Comparison of ENCODE assay signal across 15 cellular contexts in the genomic region with DNA sequence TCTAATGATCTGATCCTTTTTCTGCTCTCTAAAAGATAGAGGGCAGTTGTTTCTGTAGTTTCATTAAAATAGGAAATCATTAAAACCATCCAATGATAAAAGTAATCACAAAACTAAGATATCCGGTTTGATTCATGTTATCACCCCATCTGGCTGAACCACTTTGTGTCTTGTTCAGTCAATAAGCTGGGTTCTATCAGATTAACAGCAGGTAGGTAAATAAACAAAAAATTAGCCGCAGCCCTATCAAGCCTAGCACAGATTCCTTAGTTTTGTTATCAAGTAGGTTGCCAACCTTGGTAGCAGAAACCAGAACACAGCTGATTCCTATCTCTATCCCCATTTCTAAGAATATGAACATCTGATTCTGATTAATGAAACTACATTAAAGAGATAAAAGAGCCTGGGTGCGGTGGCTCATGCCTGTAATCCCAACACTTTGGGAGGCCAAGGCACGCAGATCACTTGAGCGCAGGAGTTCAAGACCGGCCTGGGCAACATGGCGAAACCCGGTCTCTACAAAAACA. TPM values are rescaled to one million over a fixed set of nuclear protein-coding genes. Genes with fewer than 3 reads are reported as not detected.
A peak's percentile ranks its signal among the peaks of the same experiment; 100 is the strongest.
DNase-seq lines count a peak whose midpoint lies in the region; FAIRE-seq and TF ChIP-seq lines count a peak whose summit lies in the region.
"Had no signal": no experiment of that assay in that cellular context is flagged by ENCODE, and none has a peak within 500 bp of the region (broad histone marks: within the 10 kb centered on the region; RNA-seq: fewer than 3 reads in every experiment).

No MANE protein-coding gene starts in this region.

- H3K36me3 ChIP-seq in SK-N-SH (replicated peaks in 1 of 2; ENCODE audit: control insufficient read depth in 1 of 2, insufficient read depth in 2 of 2, low read length in 1 of 2), result peaks cover 38 to 57% of the 10 kb centered on the region in 2 experiments
- peaks cover 0 to 4% of the 10 kb centered on the region in 2 experiments for H3K36me3 ChIP-seq in endothelial cell of umbilical vein (ENCODE audit: control insufficient read depth in 2 of 2, extremely low read depth in 1 of 2, insufficient read depth in 2 of 2, low read length in 2 of 2)
- no peaks in the 10 kb centered on the region for H3K36me3 ChIP-seq in breast epithelium

- no peaks in the 10 kb centered on the region for H3K9me3 ChIP-seq in SK-N-SH
- H3K9me3 ChIP-seq in endothelial cell of umbilical vein (replicated peaks; ENCODE audit: control insufficient read depth, insufficient read depth, low read length), result no peaks in the 10 kb centered on the region
- H3K9me3 ChIP-seq in breast epithelium, result no peaks in the 10 kb centered on the region
- H3K9me3 ChIP-seq: BLaER1, HAP-1 had no signal

- no peak overlapping the region for H3K4me2 ChIP-seq in SK-N-SH
- H3K4me2 ChIP-seq in endothelial cell of umbilical vein (ENCODE audit: insufficient read depth, low read length), result no peak overlapping the region
- H3K4me2 ChIP-seq: BLaER1 had no signal

- H3K9me1 ChIP-seq in endothelial cell of umbilical vein (replicated peaks; ENCODE audit: control insufficient read depth, extremely low read depth, insufficient read depth, low read length), result no peaks in the 10 kb centered on the region

- no peak overlapping the region for H2AFZ ChIP-seq in SK-N-SH (ENCODE audit: low read depth)
- H2AFZ ChIP-seq in endothelial cell of umbilical vein (ENCODE audit: low read depth, low read length), result no peak overlapping the region

- H3K27me3 ChIP-seq in SK-N-SH (ENCODE audit: insufficient read depth) (no peaks in the 10 kb centered on the region), endothelial cell of umbilical vein (ENCODE audit: control insufficient read depth in 2 of 2, insufficient read depth in 2 of 2, low read length in 2 of 2) (no peaks in the 10 kb centered on the region), dorsolateral prefrontal cortex (peaks cover 0 to 63% (median 14%) of the 10 kb centered on the region in 45 donors), breast epithelium (peaks cover 0 to 16% of the 10 kb centered on the region in 2 donors)

- WGBS in SK-N-SH (ENCODE audit: low lambda C conversion rate), result 72% methylated on average over 8 of the region's 8 CpGs

- H3K4me1 ChIP-seq in SK-N-SH (ENCODE audit: control insufficient read depth in 1 of 2, insufficient read depth in 2 of 2, low read depth in 1 of 2, low read length in 1 of 2), result peaks cover 0 to 2% of the 10 kb centered on the region in 2 experiments; a peak in 2 of 4 replicates
- H3K4me1 ChIP-seq in endothelial cell of umbilical vein (ENCODE audit: control insufficient read depth, extremely low read depth, insufficient read depth, low read length), result no peaks in the 10 kb centered on the region
- H3K4me1 ChIP-seq in breast epithelium, result no peaks in the 10 kb centered on the region
- H3K4me1 ChIP-seq: BLaER1, HAP-1 had no signal

- H3K79me2 ChIP-seq in SK-N-SH (ENCODE audit: insufficient read depth) (no peaks in the 10 kb centered on the region), endothelial cell of umbilical vein (ENCODE audit: control insufficient read depth, insufficient read depth, low read length) (no peaks in the 10 kb centered on the region)

- H3K4me3 ChIP-seq in SK-N-SH (ENCODE audit: low read depth in 2 of 2, low read length in 1 of 2) (no peak overlapping the region), endothelial cell of umbilical vein (replicated peaks in 1 of 3; ENCODE audit: insufficient read depth in 1 of 3, low read depth in 1 of 3, low read length in 3 of 3) (no peak overlapping the region), dorsolateral prefrontal cortex (no peak overlapping the region), breast epithelium (no peak overlapping the region)
- H3K4me3 ChIP-seq: BLaER1, GM12878, HAP-1 had no signal

- H3K9ac ChIP-seq in SK-N-SH, result no peak overlapping the region
- no peak overlapping the region for H3K9ac ChIP-seq in endothelial cell of umbilical vein (replicated peaks; ENCODE audit: extremely low read depth, insufficient read depth, low read length)
- H3K9ac ChIP-seq: BLaER1 had no signal

- peak; percentile 15 for DNase-seq in NCI-H82 (lab: John Stamatoyannopoulos, UW)
- DNase-seq in NCI-H82 treated with DMSO at 0.1 percent for 48 hours (lab: John Stamatoyannopoulos, UW; ENCODE audit: unreplicated experiment), result no peak
- peak; percentile 36 for DNase-seq in SK-N-SH
- DNase-seq in endothelial cell of umbilical vein (ENCODE audit: low read depth, low spot score), result no peak
- no peak for DNase-seq in dorsolateral prefrontal cortex
- DNase-seq in breast epithelium (ENCODE audit: low spot score in 2 of 2), result no peak
- no peak for DNase-seq in NCI-H1417 treated with DMSO at 0.1 percent for 48 hours (lab: John Stamatoyannopoulos, UW)
- DNase-seq: Calu3; CD8-positive, alpha-beta T cell; DMS79 treated with DMSO at 0.1 percent for 48 hours had no signal

- peaks cover 19% of the 10 kb centered on the region for H3F3A ChIP-seq in SK-N-SH (replicated peaks; ENCODE audit: insufficient read depth)

- BruUV-seq in endothelial cell of umbilical vein (replicated peaks; lab: Mats Ljungman, UMichigan), result no TSS peak

- TF ChIP-seq POLR2A in endothelial cell of umbilical vein (IDR thresholded peaks at IDR 0.05; ENCODE audit: low read depth, low read length), result no peak
- TF ChIP-seq POLR2A in breast epithelium (IDR thresholded peaks at IDR 0.05), result no peak

- intact Hi-C loops in endothelial cell of umbilical vein (cut with micrococcal nuclease) (no loop called here), dorsolateral prefrontal cortex (cut with DNase I) (no loop called here), breast epithelium (cut with DNase I; ENCODE audit: low total_unique reads) (no loop called here)

- no peak for TF ChIP-seq CTCF in SK-N-SH (IDR thresholded peaks at IDR 0.05)
- TF ChIP-seq CTCF in endothelial cell of umbilical vein (IDR thresholded peaks at IDR 0.05; ENCODE audit: extremely low read depth in 1 of 2, insufficient read depth in 1 of 2, low read depth in 1 of 2, low read length in 2 of 2), result no peak
- no peak for TF ChIP-seq CTCF in dorsolateral prefrontal cortex (IDR thresholded peaks at IDR 0.05 in 54 of 56, conservative IDR thresholded peaks at IDR 0.05 in 2 of 56; ENCODE audit: low read depth in 1 of 56, partially characterized antibody in 56 of 56)
- no peak for TF ChIP-seq CTCF in breast epithelium (IDR thresholded peaks at IDR 0.05)

- POLR2A ChIA-PET in SK-N-SH (lab: Yijun Ruan, JAX), result no interaction called here
- POLR2A ChIA-PET in endothelial cell of umbilical vein (lab: Charles Lee), result no interaction called here

- CTCF ChIA-PET in SK-N-SH (lab: Yijun Ruan, JAX) (interaction anchor here (0.7 to 1.0 kb wide), 2 partner anchors 13 to 870 kb away, joined by 3 to 4 read pairs; no protein-coding TSS in a partner anchor), endothelial cell of umbilical vein (lab: Charles Lee) (no interaction called here)

- TF ChIP-seq RAD21 in SK-N-SH (IDR thresholded peaks at IDR 0.05; ENCODE audit: low read length), result no peak

- peak; percentile 54 for FAIRE-seq in endothelial cell of umbilical vein (lab: Jason Lieb, UNC)
- FAIRE-seq: GM12878, H1 had no signal

- dilution Hi-C loops in endothelial cell of umbilical vein (cut with MboI; ENCODE audit: extremely low pct_ligation_motif_present, low sequenced_read_pairs), result no loop called here

- H4K20me1 ChIP-seq in SK-N-SH (ENCODE audit: insufficient read depth) (no peaks in the 10 kb centered on the region), endothelial cell of umbilical vein (replicated peaks; ENCODE audit: control insufficient read depth, extremely low read depth, insufficient read depth, low read length) (no peaks in the 10 kb centered on the region)

- H3K27ac ChIP-seq in SK-N-SH (ENCODE audit: low read depth in 2 of 2, low read length in 1 of 2), result peak overlapping the region; percentile 21 to 48; a peak in 2 of 4 replicates
- no peak overlapping the region for H3K27ac ChIP-seq in endothelial cell of umbilical vein (ENCODE audit: insufficient read depth, low read depth, low read length)
- H3K27ac ChIP-seq in dorsolateral prefrontal cortex, result no peak overlapping the region
- H3K27ac ChIP-seq in breast epithelium, result no peak overlapping the region
- H3K27ac ChIP-seq: 22Rv1, BLaER1 had no signal

- H3K9me2 ChIP-seq in SK-N-SH, result no peaks in the 10 kb centered on the region

- TF ChIP-seq EP300 in SK-N-SH (IDR thresholded peaks at IDR 0.05; ENCODE audit: borderline replicate concordance in 1 of 2, low read depth in 1 of 2, low read length in 1 of 2), result peak in 1 of 2 experiments; percentile 56; a peak in 2 of 4 replicates

TF ChIP-seq in SK-N-SH, 30 proteins besides CTCF, POLR2A, EP300 and RAD21 (continues in another document):
- TF ChIP-seq GATA2 (CRISPR knock-in tag; IDR thresholded peaks at IDR 0.05), result peak; percentile 81
- peak; percentile 76 for TF ChIP-seq RCOR1 (IDR thresholded peaks at IDR 0.05; ENCODE audit: low read length)
- TF ChIP-seq TCF12 (IDR thresholded peaks at IDR 0.05), result peak; percentile 83
- peak; percentile 58 for TF ChIP-seq POLR2AphosphoS5 (IDR thresholded peaks at IDR 0.05; ENCODE audit: low read depth, low read length)

TF ChIP-seq in endothelial cell of umbilical vein, 7 proteins besides CTCF, POLR2A, EP300 and RAD21 (continues in another document):
- TF ChIP-seq FOS (IDR thresholded peaks at IDR 0.05; ENCODE audit: borderline replicate concordance, insufficient read depth, low read length) (no peak), JUN (IDR thresholded peaks at IDR 0.05; ENCODE audit: borderline replicate concordance, insufficient read depth, insufficient read length, low read depth) (no peak), EZH2 (IDR thresholded peaks at IDR 0.05; ENCODE audit: borderline replicate concordance, low read depth, low read length, severe bottlenecking) (no peak), POLR2AphosphoS5 (IDR thresholded peaks at IDR 0.05; ENCODE audit: insufficient read depth, low read depth, low read length) (no peak), GATA2 (IDR thresholded peaks at IDR 0.05; ENCODE audit: insufficient read depth, insufficient read length, low read depth, low read length) (no peak), MYC (IDR thresholded peaks at IDR 0.05; ENCODE audit: low read depth, low read length) (no peak)

RNA-seq across cellular contexts. Expression of a gene that starts 20.1 kb away (rescaled TPM):
- polyA plus RNA-seq in SK-N-SH (2012; rRNA removed) (43.6 and 54.5 TPM in 2 replicates), endothelial cell of umbilical vein (8.1 and 11.8 TPM in 2 replicates)
- 47.4 and 52.7 TPM in 2 replicates for polyA plus RNA-seq in SK-N-SH (2012; cell fraction: cytosol; rRNA removed)
- polyA plus RNA-seq in SK-N-SH (2012; cell fraction: nucleus; rRNA removed), result 60.7 and 148 TPM in 2 replicates
- total RNA-seq in endothelial cell of umbilical vein (23.9 and 26.4 TPM in 2 replicates), dorsolateral prefrontal cortex (10 to 100 TPM; 20.9 to 39.4 (median 29.9) TPM), breast epithelium (10 to 100 TPM; 13.8 to 19.0 (median 15.7) TPM)
- 12.1 and 13.7 TPM in 2 replicates for polyA plus RNA-seq in endothelial cell of umbilical vein (2011; cell fraction: cytosol; rRNA removed)
- 59.9 and 63.7 TPM in 2 replicates for polyA plus RNA-seq in endothelial cell of umbilical vein (2011; cell fraction: nucleus; rRNA removed)
- polyA plus RNA-seq in endothelial cell of umbilical vein (2012), result 19.9 and 26.5 TPM in 2 replicates
- polyA minus RNA-seq in endothelial cell of umbilical vein, result 16.0 and 20.5 TPM in 2 replicates
- 27.3 TPM for polyA minus RNA-seq in endothelial cell of umbilical vein (2011; cell fraction: cytosol; rRNA and poly(A)+ RNA removed)
- 14.3 and 19.2 TPM in 2 replicates for polyA minus RNA-seq in endothelial cell of umbilical vein (2011; cell fraction: nucleus; rRNA and poly(A)+ RNA removed)

Comparison
In these comparisons a context has a peak if more than half of its experiments do, and no peak if none do; other contexts are left out.
1. DNase-seq: peak in NCI-H82 (single experiment) and SK-N-SH (single experiment); none in NCI-H82 treated with DMSO at 0.1 percent for 48 hours (single experiment), endothelial cell of umbilical vein (single experiment), dorsolateral prefrontal cortex (0 of 10), breast epithelium (0 of 2) and NCI-H1417 treated with DMSO at 0.1 percent for 48 hours (single experiment).
2. H3K27ac ChIP-seq: peak in SK-N-SH (2 of 2); none in endothelial cell of umbilical vein (single experiment), dorsolateral prefrontal cortex (0 of 59) and breast epithelium (0 of 2).